ENCODE assay signal across 12 cellular contexts in the genomic region with DNA sequence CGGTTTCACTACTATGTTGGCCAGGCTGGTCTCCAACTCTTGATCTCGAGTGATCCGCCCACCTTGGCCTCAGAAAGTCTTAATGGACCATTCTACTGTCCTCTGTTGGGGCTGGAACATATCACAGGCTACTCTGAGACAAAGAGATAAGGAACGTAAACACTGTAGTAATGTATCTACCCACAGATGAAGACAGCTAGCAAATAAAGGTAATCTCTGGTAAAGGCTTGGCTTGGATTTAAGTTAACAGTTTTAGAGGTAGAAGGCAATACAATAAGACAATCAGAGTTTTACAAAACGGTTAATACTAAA. TPM values are rescaled to one million over a fixed set of nuclear protein-coding genes. Genes with fewer than 3 reads are reported as not detected.
A peak's percentile ranks its signal among the peaks of the same experiment; 100 is the strongest.
DNase-seq lines count a peak whose midpoint lies in the region; ATAC-seq and TF ChIP-seq lines count a peak whose summit lies in the region.
"Had no signal": no experiment of that assay in that cellular context is flagged by ENCODE, and none has a peak within 500 bp of the region (broad histone marks: within the 10 kb centered on the region; RNA-seq: fewer than 3 reads in every experiment).

No MANE protein-coding gene starts in this region.

- ATAC-seq in Right ventricle myocardium inferior, result no peak
- ATAC-seq in natural killer cell treated with Interleukin-12 subunit alpha and Interleukin-12 subunit beta and Interleukin-15 and Interleukin-18, amount 100 ng/mL, for 72 hours, result no peak

- peaks cover 31% of the 10 kb centered on the region for H3K4me1 Mint-ChIP-seq in endothelial cell (ENCODE audit: unreplicated experiment)
- H3K4me1 Mint-ChIP-seq in natural killer cell treated with Interleukin-12 subunit alpha and Interleukin-12 subunit beta and Interleukin-15 and Interleukin-18, amount 100 ng/mL, for 72 hours (ENCODE audit: low read depth in 2 of 2), result peaks cover 23 to 28% of the 10 kb centered on the region in 2 donors

- no peak overlapping the region for H3K4me3 ChIP-seq in left ventricle myocardium inferior
- no peak overlapping the region for H3K4me3 ChIP-seq in vagina
- H3K4me3 ChIP-seq: upper lobe of left lung had no signal

- H3K27me3 ChIP-seq in left ventricle myocardium inferior (ENCODE audit: low read depth), result no peaks in the 10 kb centered on the region
- no peaks in the 10 kb centered on the region for H3K27me3 ChIP-seq in vagina
- H3K27me3 ChIP-seq: upper lobe of left lung had no signal

- TF ChIP-seq CTCF in left ventricle myocardium inferior (IDR thresholded peaks at IDR 0.05; ENCODE audit: borderline replicate concordance) (no peak), endothelial cell (IDR thresholded peaks at IDR 0.05; ENCODE audit: unreplicated experiment) (no peak), vagina (IDR thresholded peaks at IDR 0.05) (no peak)

- intact Hi-C loops in left ventricle myocardium inferior (cut with micrococcal nuclease), result no loop called here
- intact Hi-C loops in Right ventricle myocardium inferior (cut with DNase I), result no loop called here
- intact Hi-C loops in vagina (cut with DNase I), result no loop called here

- no peaks in the 10 kb centered on the region for H3K9me3 Mint-ChIP-seq in endothelial cell (ENCODE audit: unreplicated experiment)
- no peaks in the 10 kb centered on the region for H3K9me3 Mint-ChIP-seq in natural killer cell treated with Interleukin-12 subunit alpha and Interleukin-12 subunit beta and Interleukin-15 and Interleukin-18, amount 100 ng/mL, for 72 hours

- peaks cover 12% of the 10 kb centered on the region for H3K36me3 Mint-ChIP-seq in endothelial cell (ENCODE audit: low read depth, unreplicated experiment)
- peaks cover 4% of the 10 kb centered on the region for H3K36me3 Mint-ChIP-seq in natural killer cell treated with Interleukin-12 subunit alpha and Interleukin-12 subunit beta and Interleukin-15 and Interleukin-18, amount 100 ng/mL, for 72 hours

- H3K4me1 ChIP-seq in left ventricle myocardium inferior (peaks cover 16% of the 10 kb centered on the region), vagina (peaks cover 24% of the 10 kb centered on the region)

- H3K36me3 ChIP-seq in left ventricle myocardium inferior (peaks cover 24% of the 10 kb centered on the region), vagina (peaks cover 0 to 8% of the 10 kb centered on the region in 2 donors)

- peak overlapping the region; percentile 62 for H3K27ac ChIP-seq in left ventricle myocardium inferior (replicated peaks)
- H3K27ac ChIP-seq in vagina, result peak overlapping the region; percentile 60

- H3K4me3 Mint-ChIP-seq in endothelial cell (ENCODE audit: unreplicated experiment), result no peak overlapping the region
- no peak overlapping the region for H3K4me3 Mint-ChIP-seq in natural killer cell treated with Interleukin-12 subunit alpha and Interleukin-12 subunit beta and Interleukin-15 and Interleukin-18, amount 100 ng/mL, for 72 hours

- no peaks in the 10 kb centered on the region for H3K9me3 ChIP-seq in left ventricle myocardium inferior (replicated peaks)
- H3K9me3 ChIP-seq in vagina, result no peaks in the 10 kb centered on the region
- H3K9me3 ChIP-seq: upper lobe of left lung had no signal

- peak overlapping the region; percentile 89 for H3K27ac Mint-ChIP-seq in endothelial cell (ENCODE audit: unreplicated experiment)
- H3K27ac Mint-ChIP-seq in natural killer cell treated with Interleukin-12 subunit alpha and Interleukin-12 subunit beta and Interleukin-15 and Interleukin-18, amount 100 ng/mL, for 72 hours, result peak overlapping the region; percentile 58 to 90

- no peak for TF ChIP-seq POLR2A in vagina (IDR thresholded peaks at IDR 0.05)

- H3K27me3 Mint-ChIP-seq in endothelial cell (ENCODE audit: unreplicated experiment), result peaks cover 2% of the 10 kb centered on the region
- no peaks in the 10 kb centered on the region for H3K27me3 Mint-ChIP-seq in natural killer cell treated with Interleukin-12 subunit alpha and Interleukin-12 subunit beta and Interleukin-15 and Interleukin-18, amount 100 ng/mL, for 72 hours

- no peak for DNase-seq in left ventricle myocardium inferior
- no peak for DNase-seq in Right ventricle myocardium inferior (ENCODE audit: missing footprints)
- no peak for DNase-seq in endothelial cell (ENCODE audit: low spot score)
- no peak for DNase-seq in natural killer cell treated with Interleukin-12 subunit alpha and Interleukin-12 subunit beta and Interleukin-15 and Interleukin-18, amount 100 ng/mL, for 72 hours (ENCODE audit: low spot score)
- no peak for DNase-seq in vagina (ENCODE audit: extremely low spot score in 2 of 2)
- DNase-seq in COR-L47 (lab: John Stamatoyannopoulos, UW), result no peak
- DNase-seq in NCI-H1105 (lab: John Stamatoyannopoulos, UW), result no peak
- DNase-seq in NK-92 (lab: John Stamatoyannopoulos, UW; ENCODE audit: unreplicated experiment), result no peak
- DNase-seq: ACHN; NCI-H187 treated with DMSO at 0.1 percent for 48 hours; NK-92 treated with Interleukin-12 subunit alpha and Interleukin-12 subunit beta, amount 100 ng/mL, for 24 hours; upper lobe of left lung had no signal

RNA-seq across cellular contexts. Expression of a gene that starts 44.6 kb away (rescaled TPM):
- total RNA-seq in left ventricle myocardium inferior (not detected), Right ventricle myocardium inferior (not detected), endothelial cell (ENCODE audit: unreplicated experiment) (0.21 TPM), vagina (3.9 TPM)
- total RNA-seq in natural killer cell treated with Interleukin-12 subunit alpha and Interleukin-12 subunit beta and Interleukin-15 and Interleukin-18, amount 100 ng/mL, for 72 hours, result under 1 TPM; 0.14 to 0.36 TPM
- total RNA-seq: upper lobe of left lung had no signal
